16 cellular contexts compared by ENCODE assay signal in the genomic region with DNA sequence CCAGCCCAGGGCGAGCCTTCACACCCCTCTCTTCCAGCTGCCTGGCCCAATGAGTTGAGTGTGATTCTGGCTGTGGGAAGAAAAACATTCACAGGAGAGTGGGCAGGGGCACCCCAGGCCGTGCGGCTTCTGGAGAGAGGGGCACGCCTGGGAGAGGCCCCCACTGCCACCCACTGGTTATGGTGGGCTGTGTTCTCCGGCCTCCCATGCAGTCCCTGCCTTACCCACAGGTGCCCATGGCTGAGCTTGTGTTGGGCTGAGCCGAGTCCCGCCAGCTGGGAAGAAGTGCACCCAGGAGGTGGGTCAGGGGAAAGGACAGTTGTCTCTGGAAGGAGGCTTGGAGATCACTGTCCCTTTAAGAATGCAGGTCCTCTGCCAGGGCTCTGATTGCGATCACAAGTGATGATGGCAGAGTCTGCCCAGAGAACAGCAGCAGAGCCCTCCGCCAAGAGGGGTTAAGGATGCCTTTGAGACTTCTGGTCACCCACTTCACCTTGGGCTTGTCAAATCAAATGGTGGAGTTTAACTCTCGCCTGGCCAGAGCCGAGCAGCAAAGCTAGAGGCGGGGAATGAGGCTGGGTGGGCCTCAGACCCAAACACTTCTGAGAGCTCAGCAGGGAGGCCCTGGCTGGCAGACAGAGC.
A peak's percentile ranks its signal among the peaks of the same experiment; 100 is the strongest.
DNase-seq lines count a peak whose midpoint lies in the region; ATAC-seq and TF ChIP-seq lines count a peak whose summit lies in the region.
"Had no signal": no experiment of that assay in that cellular context is flagged by ENCODE, and none has a peak within 500 bp of the region (broad histone marks: within the 10 kb centered on the region; RNA-seq: fewer than 3 reads in every experiment).

No MANE protein-coding gene starts in this region.

- H2BK12ac ChIP-seq in neuronal stem cell (ENCODE audit: low read length) = no peak overlapping the region

- H3K9me3 ChIP-seq in ascending aorta = no peaks in the 10 kb centered on the region
- H3K9me3 ChIP-seq in neuronal stem cell (replicated peaks in 1 of 2; ENCODE audit: control insufficient read depth in 2 of 2, insufficient read depth in 1 of 2, low read depth in 1 of 2, low read length in 2 of 2) = no peaks in the 10 kb centered on the region

- H4K8ac ChIP-seq in neuronal stem cell (ENCODE audit: low read depth, low read length) = no peak overlapping the region

- H3K23ac ChIP-seq in neuronal stem cell (ENCODE audit: low read depth, low read length, poor library complexity) = no peak overlapping the region

- TF ChIP-seq CTCF in ascending aorta (IDR thresholded peaks at IDR 0.05) = no peak

- no peaks in the 10 kb centered on the region for H3K36me3 ChIP-seq in ascending aorta
- no peaks in the 10 kb centered on the region for H3K36me3 ChIP-seq in neuronal stem cell (replicated peaks in 1 of 2; ENCODE audit: control insufficient read depth in 2 of 2, insufficient read depth in 2 of 2, low read length in 2 of 2)

- ATAC-seq in GM19035 (IDR thresholded peaks at IDR 0.05; ENCODE audit: unreplicated experiment) = no peak
- ATAC-seq in GM19397 (IDR thresholded peaks at IDR 0.05; ENCODE audit: unreplicated experiment) = no peak
- ATAC-seq: K562 had no signal

- H3K27me3 ChIP-seq in ascending aorta = no peaks in the 10 kb centered on the region
- peaks cover 0 to 19% (median 0%) of the 10 kb centered on the region in 3 experiments for H3K27me3 ChIP-seq in neuronal stem cell (ENCODE audit: control insufficient read depth in 3 of 3, insufficient read depth in 3 of 3, low read depth in 1 of 3, low read length in 3 of 3)

- H2BK120ac ChIP-seq in neuronal stem cell (ENCODE audit: low read depth, low read length) = no peak overlapping the region

- no peaks in the 10 kb centered on the region for H3K79me1 ChIP-seq in neuronal stem cell (ENCODE audit: low read depth, low read length)

- no peak overlapping the region for H4K91ac ChIP-seq in neuronal stem cell (ENCODE audit: low read depth, low read length, poor library complexity)

- H3K14ac ChIP-seq in neuronal stem cell (ENCODE audit: low read length) = peak overlapping the region; percentile 78

- H3K9ac ChIP-seq in neuronal stem cell (ENCODE audit: low read depth, low read length, poor library complexity) = no peak overlapping the region

- H3K4me3 ChIP-seq in ascending aorta (no peak overlapping the region), neuronal stem cell (ENCODE audit: low read length in 2 of 2) (no peak overlapping the region)
- H3K4me3 ChIP-seq: K562, SK-N-MC had no signal

- peak overlapping the region; percentile 50 to 64 for H3K27ac ChIP-seq in ascending aorta
- H3K27ac ChIP-seq in neuronal stem cell (replicated peaks; ENCODE audit: low read length) = no peak overlapping the region
- H3K27ac ChIP-seq: SK-N-MC had no signal

- no peak overlapping the region for H2AFZ ChIP-seq in neuronal stem cell (ENCODE audit: low read length)

- DNase-seq in AG08395 (ENCODE audit: low spot score) (peak; percentile 25), AG08396 (ENCODE audit: low spot score) (peak; percentile 36), ascending aorta (ENCODE audit: low spot score in 2 of 2) (no peak), neuronal stem cell (ENCODE audit: low spot score) (no peak), MV-4-11 (lab: John Stamatoyannopoulos, UW) (no peak)
- DNase-seq: ACHN; DND-41; HCEC 1CT; NCI-H1694 treated with DMSO at 0.1 percent for 48 hours; NCI-H748 treated with DMSO at 0.1 percent for 48 hours; NK-92 treated with Interleukin-12 subunit alpha and Interleukin-12 subunit beta, amount 100 ng/mL, for 24 hours; SHP77 had no signal

- H2AK5ac ChIP-seq in neuronal stem cell (ENCODE audit: low read depth, low read length) = peak overlapping the region; percentile 65

- intact Hi-C loops in ascending aorta (cut with DNase I) = no loop called here

- WGBS in neuronal stem cell (ENCODE audit: extremely low coverage in 2 of 2, insufficient read length in 2 of 2, insufficient replicate concordance in 1 of 2), 2 donors = no CpG with 5 or more reads among the region's 12 CpGs

- no peak overlapping the region for H2BK15ac ChIP-seq in neuronal stem cell (ENCODE audit: low read length)

- peak overlapping the region; percentile 4 for H3K4ac ChIP-seq in neuronal stem cell (ENCODE audit: low read length)

- H3K4me2 ChIP-seq in neuronal stem cell (ENCODE audit: insufficient read depth, low read length, poor library complexity, severe bottlenecking) = no peak overlapping the region

- H2BK5ac ChIP-seq in neuronal stem cell (ENCODE audit: low read length) = no peak overlapping the region

- H3K4me1 ChIP-seq in ascending aorta = peaks cover 5 to 47% of the 10 kb centered on the region in 2 donors
- H3K4me1 ChIP-seq in neuronal stem cell (ENCODE audit: control insufficient read depth in 2 of 2, insufficient read depth in 1 of 2, low read depth in 1 of 2, low read length in 2 of 2) = peaks cover 0 to 15% of the 10 kb centered on the region in 2 donors

- H3K18ac ChIP-seq in neuronal stem cell (ENCODE audit: low read length) = peak overlapping the region; percentile 84

Comparison
In these comparisons a context has a peak if more than half of its experiments do, and no peak if none do; other contexts are left out.
1. DNase-seq: peak in AG08395 (single experiment) and AG08396 (single experiment); none in ascending aorta (0 of 2), neuronal stem cell (single experiment) and MV-4-11 (single experiment).